Comparison of ENCODE assay signal across 14 cellular contexts in the genomic region with DNA sequence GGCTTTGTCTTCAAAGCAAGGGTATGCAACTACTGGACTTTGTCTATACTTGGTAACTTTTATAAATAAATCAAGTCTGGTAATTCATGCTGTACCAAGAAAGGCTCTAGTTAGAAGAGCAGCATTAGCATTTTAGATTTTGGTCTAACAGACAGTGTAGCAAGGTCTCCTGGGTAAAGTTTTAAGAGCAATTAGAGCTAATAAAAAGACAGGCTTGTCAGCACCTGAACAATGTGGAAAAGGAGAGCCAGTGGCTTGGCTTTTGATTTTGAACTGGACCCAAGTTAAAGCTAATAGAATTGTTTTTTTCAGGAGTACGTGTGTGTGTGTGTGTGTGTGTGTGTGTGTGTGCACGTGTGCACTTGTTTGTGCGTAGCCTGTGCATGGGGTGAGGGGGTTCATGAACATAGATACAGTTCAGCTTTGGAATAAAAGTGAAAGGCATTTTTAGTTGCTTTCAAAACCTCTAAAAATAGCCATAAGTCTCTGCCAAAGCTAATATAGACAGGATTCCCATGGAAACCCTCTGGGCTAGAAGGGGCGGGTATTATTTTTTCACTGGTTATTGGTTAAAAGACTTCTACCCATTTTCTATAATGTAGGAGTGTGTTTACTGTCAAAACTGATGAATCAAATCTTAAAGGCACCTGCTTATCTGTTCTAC.
A peak's percentile ranks its signal among the peaks of the same experiment; 100 is the strongest.
DNase-seq lines count a peak whose midpoint lies in the region; ATAC-seq and TF ChIP-seq lines count a peak whose summit lies in the region.
"Had no signal": no experiment of that assay in that cellular context is flagged by ENCODE, and none has a peak within 500 bp of the region (broad histone marks: within the 10 kb centered on the region; RNA-seq: fewer than 3 reads in every experiment).

No MANE protein-coding gene starts in this region.

- H3K27ac Mint-ChIP-seq in HFFc6: peak overlapping the region; percentile 57
- H3K27ac Mint-ChIP-seq: CD14-positive monocyte, H9 had no signal

- H3K27ac ChIP-seq in fibroblast of lung (ENCODE audit: insufficient read depth, low read length): no peak overlapping the region
- no peak overlapping the region for H3K27ac ChIP-seq in prostate gland
- H3K27ac ChIP-seq: stomach had no signal

- H3K36me3 ChIP-seq in fibroblast of lung (ENCODE audit: control insufficient read depth, insufficient read depth, low read length) (no peaks in the 10 kb centered on the region), prostate gland (no peaks in the 10 kb centered on the region)
- H3K36me3 ChIP-seq: stomach had no signal

- H3K4me3 ChIP-seq in fibroblast of lung (replicated peaks in 1 of 4; ENCODE audit: control extremely low read depth in 1 of 4, insufficient read depth in 1 of 4, low read depth in 3 of 4, low read length in 4 of 4): no peak overlapping the region
- H3K4me3 ChIP-seq in prostate gland: no peak overlapping the region
- H3K4me3 ChIP-seq: K562, stomach had no signal

- no peak overlapping the region for H2AFZ ChIP-seq in fibroblast of lung (ENCODE audit: low read length)

- WGBS in prostate gland: 15% methylated on average over 4 of the region's 4 CpGs

- TF ChIP-seq CTCF in HFFc6 (IDR thresholded peaks at IDR 0.05) (no peak), fibroblast of lung (conservative IDR thresholded peaks at IDR 0.05 in 1 of 2, IDR thresholded peaks at IDR 0.05 in 1 of 2; ENCODE audit: low read depth in 1 of 2, low read length in 2 of 2) (no peak), prostate gland (IDR thresholded peaks at IDR 0.05) (no peak)

- peaks cover 3% of the 10 kb centered on the region for H3K4me1 ChIP-seq in fibroblast of lung (ENCODE audit: control insufficient read depth, extremely low read depth, insufficient read depth, low read length)
- no peaks in the 10 kb centered on the region for H3K4me1 ChIP-seq in prostate gland (replicated peaks)

- no peaks in the 10 kb centered on the region for H3K27me3 ChIP-seq in fibroblast of lung (ENCODE audit: control insufficient read depth, insufficient read depth, low read length)
- H3K27me3 ChIP-seq in prostate gland (replicated peaks; ENCODE audit: insufficient read depth): no peaks in the 10 kb centered on the region
- H3K27me3 ChIP-seq: stomach had no signal

- H4K20me1 ChIP-seq in fibroblast of lung (ENCODE audit: control insufficient read depth, extremely low read depth, insufficient read depth, low read length): no peaks in the 10 kb centered on the region

- peaks cover 69% of the 10 kb centered on the region for H3K4me1 Mint-ChIP-seq in HFFc6 (ENCODE audit: low read depth)
- H3K4me1 Mint-ChIP-seq: CD14-positive monocyte had no signal

- DNase-seq in HFFc6 (peak; percentile 20), RPMI8226 (peak; percentile 18), fibroblast of lung (ENCODE audit: low read depth in 2 of 2) (peak; percentile 14 to 41), prostate gland (ENCODE audit: low spot score) (peak; percentile 8), NCI-H1417 treated with DMSO at 0.1 percent for 48 hours (lab: John Stamatoyannopoulos, UW) (no peak)
- DNase-seq: DND-41, H9, NCI-H1105 treated with DMSO at 0.1 percent for 48 hours, stomach had no signal

- intact Hi-C loops in prostate gland (cut with DNase I): no loop called here

- no peaks in the 10 kb centered on the region for H3K9me3 Mint-ChIP-seq in HFFc6
- H3K9me3 Mint-ChIP-seq: H9 had no signal

- no peaks in the 10 kb centered on the region for H3K79me2 ChIP-seq in fibroblast of lung (ENCODE audit: control insufficient read depth, insufficient read depth, low read length)

- H3K9ac ChIP-seq in fibroblast of lung (ENCODE audit: insufficient read depth, low read length): no peak overlapping the region

- no peaks in the 10 kb centered on the region; the same call in 1 of the 2 replicates for H3K27me3 Mint-ChIP-seq in HFFc6 (ENCODE audit: insufficient read depth)

- no peaks in the 10 kb centered on the region for H3K36me3 Mint-ChIP-seq in HFFc6 (ENCODE audit: low read depth)
- H3K36me3 Mint-ChIP-seq: CD14-positive monocyte had no signal

- H3K4me3 Mint-ChIP-seq in HFFc6: no peak overlapping the region
- H3K4me3 Mint-ChIP-seq: CD14-positive monocyte, H9 had no signal

- H3K4me2 ChIP-seq in fibroblast of lung (ENCODE audit: extremely low read depth, insufficient read depth, low read length): peak overlapping the region; percentile 23

- no peak for TF ChIP-seq POLR2A in prostate gland (IDR thresholded peaks at IDR 0.05)

- H3K9me3 ChIP-seq in fibroblast of lung (ENCODE audit: control insufficient read depth, insufficient read depth, low read depth, low read length): no peaks in the 10 kb centered on the region
- no peaks in the 10 kb centered on the region for H3K9me3 ChIP-seq in prostate gland
- H3K9me3 ChIP-seq: stomach had no signal

- ATAC-seq in GM21526 (IDR thresholded peaks at IDR 0.05; ENCODE audit: low FRiP score, unreplicated experiment): no peak
- no peak for ATAC-seq in HG03196 (IDR thresholded peaks at IDR 0.05; ENCODE audit: unreplicated experiment)
- no peak for ATAC-seq in GM18498 (IDR thresholded peaks at IDR 0.05; ENCODE audit: unreplicated experiment)
- ATAC-seq: K562 had no signal
